In the genomic region with DNA sequence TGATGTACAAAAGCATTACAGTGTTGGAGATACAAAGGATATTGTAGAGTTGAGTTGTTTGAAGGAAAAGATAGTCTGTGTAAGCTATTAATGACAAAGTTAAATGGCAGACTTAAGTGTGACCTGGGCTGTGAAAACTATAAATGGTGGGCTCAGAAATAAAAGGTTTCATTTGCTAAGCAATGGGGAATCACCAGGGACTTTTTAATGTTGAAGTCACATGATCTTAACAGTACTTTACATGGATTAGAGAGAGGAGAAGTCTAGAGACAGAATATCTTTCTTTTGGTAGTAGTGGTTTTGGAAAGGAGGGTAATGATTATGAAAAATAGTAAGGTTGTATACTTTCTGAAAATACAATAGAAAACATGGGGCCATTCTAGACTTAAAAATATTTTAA, we compare ENCODE assay signal across 16 cellular contexts.
DNase-seq lines count a peak whose midpoint lies in the region; ATAC-seq, FAIRE-seq and TF ChIP-seq lines count a peak whose summit lies in the region.
"Had no signal": no experiment of that assay in that cellular context is flagged by ENCODE, and none has a peak within 500 bp of the region (broad histone marks: within the 10 kb centered on the region; RNA-seq: fewer than 3 reads in every experiment).

No MANE protein-coding gene starts in this region.

- no peaks in the 10 kb centered on the region for H3K27me3 Mint-ChIP-seq in CD8-positive, alpha-beta memory T cell
- H3K27me3 Mint-ChIP-seq in naive thymus-derived CD4-positive, alpha-beta T cell = no peaks in the 10 kb centered on the region

- in situ Hi-C loops in Panc1 (cut with HindIII; ENCODE audit: low pct_unique_long_range_greater_than_20kb, low sequenced_read_pairs) = no loop called here

- H3K27ac ChIP-seq in CD8-positive, alpha-beta memory T cell (ENCODE audit: low read depth, low read length) = no peak overlapping the region
- no peak overlapping the region for H3K27ac ChIP-seq in Panc1 (ENCODE audit: low read length)
- H3K27ac ChIP-seq in naive thymus-derived CD4-positive, alpha-beta T cell (ENCODE audit: low read depth, low read length) = peak overlapping the region; percentile 20
- H3K27ac ChIP-seq in small intestine (ENCODE audit: low read depth in 1 of 2, low read length in 1 of 2) = no peak overlapping the region
- H3K27ac ChIP-seq: uterus had no signal

- TF ChIP-seq CTCF in Panc1 (IDR thresholded peaks at IDR 0.05) = no peak

- intact Hi-C loops in Panc1 (cut with micrococcal nuclease; ENCODE audit: unreplicated experiment) = no loop called here
- intact Hi-C loops in naive thymus-derived CD4-positive, alpha-beta T cell (cut with micrococcal nuclease) = loop anchor here in 1 of 2 donors (2.0 kb wide), 1 partner anchor 14 kb away; no protein-coding TSS in a partner anchor

- no peaks in the 10 kb centered on the region for H3K9me3 ChIP-seq in CD8-positive, alpha-beta memory T cell (ENCODE audit: low read length)
- no peaks in the 10 kb centered on the region for H3K9me3 ChIP-seq in Panc1 (ENCODE audit: control insufficient read depth, insufficient read depth, low read depth, low read length)
- no peaks in the 10 kb centered on the region for H3K9me3 ChIP-seq in naive thymus-derived CD4-positive, alpha-beta T cell (ENCODE audit: control insufficient read depth in 2 of 3, low read length in 3 of 3)
- H3K9me3 ChIP-seq in small intestine (ENCODE audit: control insufficient read depth, low read depth) = no peaks in the 10 kb centered on the region
- H3K9me3 ChIP-seq: uterus had no signal

- peaks cover 7% of the 10 kb centered on the region for H3K36me3 ChIP-seq in CD8-positive, alpha-beta memory T cell (ENCODE audit: insufficient read depth, low read length)
- H3K36me3 ChIP-seq in Panc1 (ENCODE audit: control insufficient read depth, insufficient read depth, low read length) (peaks cover 20% of the 10 kb centered on the region; the same call in 1 of the 2 replicates), small intestine (ENCODE audit: control insufficient read depth in 2 of 2, insufficient read depth in 2 of 2, low read length in 2 of 2) (peaks cover 3 to 4% of the 10 kb centered on the region in 2 donors)
- peaks cover 4 to 19% (median 17%) of the 10 kb centered on the region in 3 experiments for H3K36me3 ChIP-seq in naive thymus-derived CD4-positive, alpha-beta T cell (ENCODE audit: control insufficient read depth in 2 of 3, insufficient read depth in 3 of 3, low read length in 3 of 3)
- H3K36me3 ChIP-seq: uterus had no signal

- H3K36me3 Mint-ChIP-seq in CD8-positive, alpha-beta memory T cell = peaks cover 0 to 67% (median 5%) of the 10 kb centered on the region in 3 donors
- H3K36me3 Mint-ChIP-seq in naive thymus-derived CD4-positive, alpha-beta T cell = peaks cover 4 to 36% (median 16%) of the 10 kb centered on the region in 5 donors

- no peak for FAIRE-seq in small intestine (lab: Jason Lieb, UNC)
- FAIRE-seq: HTR-8/SVneo, islet of Langerhans had no signal

- no peaks in the 10 kb centered on the region for H3K27me3 ChIP-seq in CD8-positive, alpha-beta memory T cell (ENCODE audit: insufficient read depth, low read length, poor library complexity, severe bottlenecking)
- H3K27me3 ChIP-seq in Panc1 (ENCODE audit: control insufficient read depth, insufficient read depth, low read length) (no peaks in the 10 kb centered on the region), small intestine (ENCODE audit: control insufficient read depth in 2 of 2, insufficient read depth in 2 of 2, low read length in 2 of 2) (no peaks in the 10 kb centered on the region)
- H3K27me3 ChIP-seq in naive thymus-derived CD4-positive, alpha-beta T cell (ENCODE audit: control insufficient read depth in 2 of 2, insufficient read depth in 2 of 2, low read length in 2 of 2) = no peaks in the 10 kb centered on the region
- H3K27me3 ChIP-seq: uterus had no signal

- no peak overlapping the region for H3K4me3 Mint-ChIP-seq in CD8-positive, alpha-beta memory T cell
- no peak overlapping the region for H3K4me3 Mint-ChIP-seq in naive thymus-derived CD4-positive, alpha-beta T cell

- H3K9me3 Mint-ChIP-seq in CD8-positive, alpha-beta memory T cell = no peaks in the 10 kb centered on the region
- no peaks in the 10 kb centered on the region for H3K9me3 Mint-ChIP-seq in naive thymus-derived CD4-positive, alpha-beta T cell

- BruUV-seq in Panc1 (replicated peaks; lab: Mats Ljungman, UMichigan) = TSS peak; percentile 39

- peaks cover 15 to 31% (median 28%) of the 10 kb centered on the region in 3 donors for H3K4me1 Mint-ChIP-seq in CD8-positive, alpha-beta memory T cell
- H3K4me1 Mint-ChIP-seq in naive thymus-derived CD4-positive, alpha-beta T cell = peaks cover 13 to 35% (median 23%) of the 10 kb centered on the region in 7 donors

- no peak overlapping the region for H3K4me3 ChIP-seq in CD8-positive, alpha-beta memory T cell (ENCODE audit: low read length)
- H3K4me3 ChIP-seq in Panc1 (ENCODE audit: low read depth in 2 of 2, low read length in 2 of 2) (no peak overlapping the region), small intestine (ENCODE audit: low read depth in 1 of 2, low read length in 2 of 2) (no peak overlapping the region)
- no peak overlapping the region for H3K4me3 ChIP-seq in naive thymus-derived CD4-positive, alpha-beta T cell (ENCODE audit: low read length)
- H3K4me3 ChIP-seq: uterus had no signal

- H3K27ac Mint-ChIP-seq in CD8-positive, alpha-beta memory T cell = peak overlapping the region; percentile 6 to 74 (median 44)
- H3K27ac Mint-ChIP-seq in naive thymus-derived CD4-positive, alpha-beta T cell = peak overlapping the region; percentile 24 to 89 (median 60)

- POLR2A ChIA-PET in CD8-positive, alpha-beta memory T cell (lab: Charles Lee) = no interaction called here
- POLR2A ChIA-PET in Panc1 (lab: Charles Lee) = no interaction called here
- POLR2A ChIA-PET in naive thymus-derived CD4-positive, alpha-beta T cell (lab: Charles Lee) = no interaction called here

- DNase-seq in CD8-positive, alpha-beta memory T cell = no peak
- DNase-seq in Panc1 (ENCODE audit: low read depth, low spot score) = no peak
- DNase-seq in naive thymus-derived CD4-positive, alpha-beta T cell = no peak
- no peak for DNase-seq in small intestine
- no peak for DNase-seq in DMS153 (lab: John Stamatoyannopoulos, UW)
- DNase-seq: activated effector memory CD4-positive, alpha-beta T cell treated with Interleukin-2 at 50 U/mL for 16 hours; cortex of kidney; DND-41; mesendoderm; NCI-H2081; nucleus accumbens; uterus had no signal

- CTCF ChIA-PET in CD8-positive, alpha-beta memory T cell (lab: Charles Lee) = interaction anchor here (11.0 kb wide), 1 partner anchor 125 kb away, joined by 112 read pairs; no protein-coding TSS in a partner anchor
- CTCF ChIA-PET in Panc1 (lab: Charles Lee) = no interaction called here
- CTCF ChIA-PET in naive thymus-derived CD4-positive, alpha-beta T cell (lab: Charles Lee) = no interaction called here

- ATAC-seq in GM18502 (IDR thresholded peaks at IDR 0.05; ENCODE audit: poor library complexity, unreplicated experiment) (peak; percentile 51), Panc1 (no peak), GM21723 (IDR thresholded peaks at IDR 0.05; ENCODE audit: unreplicated experiment) (no peak)
- peak; percentile 26 for ATAC-seq in naive thymus-derived CD4-positive, alpha-beta T cell

- no peaks in the 10 kb centered on the region for H3K4me1 ChIP-seq in CD8-positive, alpha-beta memory T cell (ENCODE audit: insufficient read depth, low read length)
- no peaks in the 10 kb centered on the region for H3K4me1 ChIP-seq in Panc1 (ENCODE audit: control insufficient read depth, insufficient read depth, low read length)
- H3K4me1 ChIP-seq in naive thymus-derived CD4-positive, alpha-beta T cell (ENCODE audit: control insufficient read depth in 2 of 2, insufficient read depth in 2 of 2, low read length in 2 of 2) = no peaks in the 10 kb centered on the region
- no peaks in the 10 kb centered on the region for H3K4me1 ChIP-seq in small intestine (ENCODE audit: control insufficient read depth in 2 of 2, insufficient read depth in 1 of 2, low read depth in 1 of 2, low read length in 1 of 2)

Comparison
In these comparisons a context has a peak if more than half of its experiments do, and no peak if none do; other contexts are left out.
1. ATAC-seq: peak in GM18502 (single experiment) and naive thymus-derived CD4-positive, alpha-beta T cell (single experiment); none in Panc1 (single experiment) and GM21723 (single experiment).